19 cellular contexts compared by ENCODE assay signal in the genomic region with DNA sequence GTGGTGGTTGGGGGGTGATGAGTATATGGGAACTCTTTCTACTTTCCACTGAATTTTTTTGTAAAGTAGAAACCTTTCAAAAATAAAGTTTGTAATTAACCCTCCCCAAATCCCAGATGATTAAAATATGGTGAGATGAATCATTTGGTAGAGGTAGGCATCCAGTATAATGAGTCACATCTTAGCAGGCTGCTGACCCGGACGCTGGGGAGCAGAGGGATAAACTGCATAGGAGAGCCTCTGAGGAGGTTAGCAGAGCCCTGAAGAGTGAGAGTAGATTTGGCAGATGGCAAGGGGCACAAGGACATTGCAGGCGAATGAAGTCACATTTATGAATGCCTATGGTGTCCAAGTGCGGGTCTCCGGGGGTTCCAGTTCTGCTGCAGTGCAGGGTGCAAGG.
DNase-seq lines count a peak whose midpoint lies in the region; ATAC-seq and TF ChIP-seq lines count a peak whose summit lies in the region.
"Had no signal": no experiment of that assay in that cellular context is flagged by ENCODE, and none has a peak within 500 bp of the region (broad histone marks: within the 10 kb centered on the region; RNA-seq: fewer than 3 reads in every experiment).

No MANE protein-coding gene starts in this region.

- H4K5ac ChIP-seq in IMR-90 (ENCODE audit: low read depth, low read length) = no peak overlapping the region

- peak overlapping the region; percentile 97 for H2AK5ac ChIP-seq in IMR-90 (ENCODE audit: low read depth, low read length)

- BruUV-seq in IMR-90 (replicated peaks; lab: Mats Ljungman, UMichigan) = no TSS peak

- H2BK15ac ChIP-seq in IMR-90 (ENCODE audit: low read depth, low read length) = peak overlapping the region; percentile 87; the same call in 2 of the 3 replicates

- H3K79me2 ChIP-seq in hepatocyte = no peaks in the 10 kb centered on the region

- H3K4me1 ChIP-seq in BLaER1 treated with 17β-estradiol and CSF1 and Interleukin-3, amounts not matched to agents 10 nM and 100 nM = peaks cover 9 to 57% (median 51%) of the 10 kb centered on the region in 10 experiments; a peak in 19 of 20 replicates
- H3K4me1 ChIP-seq in IMR-90 (ENCODE audit: control insufficient read depth, insufficient read depth, low read length) (peaks cover 12% of the 10 kb centered on the region), hepatocyte (ENCODE audit: insufficient read depth) (no peaks in the 10 kb centered on the region)
- H3K4me1 ChIP-seq: BE2C, Caco-2 had no signal

- peaks cover 5% of the 10 kb centered on the region for H3K9me3 Mint-ChIP-seq in glutamatergic neuron (ENCODE audit: unreplicated experiment)

- no peak overlapping the region for H3K18ac ChIP-seq in IMR-90 (ENCODE audit: low read depth, low read length)

- no peak overlapping the region for H3K9ac ChIP-seq in BLaER1 treated with 17β-estradiol and CSF1 and Interleukin-3, amounts not matched to agents 10 nM and 100 nM
- no peak overlapping the region for H3K9ac ChIP-seq in IMR-90 (ENCODE audit: low read depth, low read length)

- H3K4me2 ChIP-seq in BLaER1 treated with 17β-estradiol and CSF1 and Interleukin-3, amounts not matched to agents 10 nM and 100 nM = peak overlapping the region in 8 of 11 experiments; percentile 68 to 95 (median 76); a peak in 16 of 22 replicates
- H3K4me2 ChIP-seq in IMR-90 (ENCODE audit: low read depth, low read length) = no peak overlapping the region
- no peak overlapping the region for H3K4me2 ChIP-seq in hepatocyte

- 88% methylated on average over 2 of the region's 5 CpGs; no CpG with 5 or more reads in 1 of the 2 experiments for WGBS in IMR-90 (ENCODE audit: extremely low coverage in 2 of 2, insufficient read length in 1 of 2), 2 experiments
- 88% methylated on average over 5 of the region's 5 CpGs for WGBS in hepatocyte (ENCODE audit: low lambda C conversion rate, missing lambda C conversion rate)

- TF ChIP-seq CTCF in IMR-90 (conservative IDR thresholded peaks at IDR 0.05; ENCODE audit: low read depth, low read length) = no peak
- TF ChIP-seq CTCF in glutamatergic neuron (IDR thresholded peaks at IDR 0.05; ENCODE audit: partially characterized antibody, unreplicated experiment) = no peak
- TF ChIP-seq CTCF in hepatocyte (IDR thresholded peaks at IDR 0.05; ENCODE audit: poor library complexity) = no peak

- H2AFZ ChIP-seq in IMR-90 (replicated peaks; ENCODE audit: low read length, poor library complexity) (peak overlapping the region; percentile 47), hepatocyte (no peak overlapping the region)

- H2BK5ac ChIP-seq in IMR-90 (ENCODE audit: low read depth, low read length, poor library complexity, severe bottlenecking) = peak overlapping the region; percentile 43

- no peaks in the 10 kb centered on the region; a peak in 1 of 22 replicates for H3K27me3 ChIP-seq in BLaER1 treated with 17β-estradiol and CSF1 and Interleukin-3, amounts not matched to agents 10 nM and 100 nM
- H3K27me3 ChIP-seq in IMR-90 (ENCODE audit: control insufficient read depth, insufficient read depth, low read length) (no peaks in the 10 kb centered on the region), hepatocyte (no peaks in the 10 kb centered on the region)
- H3K27me3 ChIP-seq: BE2C had no signal

- peak overlapping the region; percentile 33 for H3K27ac Mint-ChIP-seq in glutamatergic neuron (ENCODE audit: unreplicated experiment)
- H3K27ac Mint-ChIP-seq: CD4-positive, CD25-positive, alpha-beta regulatory T cell; CD8-positive, alpha-beta T cell; HFFc6 had no signal

- TF ChIP-seq POLR2A in IMR-90 (IDR thresholded peaks at IDR 0.05; ENCODE audit: low read depth, low read length) = no peak

- no peak overlapping the region for H3K14ac ChIP-seq in IMR-90 (replicated peaks; ENCODE audit: low read depth, low read length)

- H3K79me1 ChIP-seq in IMR-90 (ENCODE audit: low read depth in 1 of 2, low read length in 2 of 2) = no peaks in the 10 kb centered on the region

- H3K4ac ChIP-seq in IMR-90 (ENCODE audit: low read depth, low read length) = peak overlapping the region; percentile 82

- in situ Hi-C loops in IMR-90 (cut with MboI; ENCODE audit: low sequenced_read_pairs) = loop anchor here (25.0 kb wide), 1 partner anchor 1348 kb away; no protein-coding TSS in a partner anchor

- peak overlapping the region; percentile 36; the same call in 1 of the 2 replicates for H4K91ac ChIP-seq in IMR-90 (ENCODE audit: insufficient read depth, low read depth, low read length)

- peak overlapping the region; percentile 88 for H2BK120ac ChIP-seq in IMR-90 (ENCODE audit: low read depth, low read length)

- H2BK20ac ChIP-seq in IMR-90 (ENCODE audit: low read depth, low read length) = peak overlapping the region; percentile 85

- intact Hi-C loops in IMR-90 (cut with micrococcal nuclease) = no loop called here
- intact Hi-C loops in posterior vena cava (cut with DNase I) = no loop called here

- H4K20me1 ChIP-seq in BLaER1 treated with 17β-estradiol and CSF1 and Interleukin-3, amounts not matched to agents 10 nM and 100 nM = no peaks in the 10 kb centered on the region
- H4K20me1 ChIP-seq in IMR-90 (ENCODE audit: insufficient read depth, low read length) (no peaks in the 10 kb centered on the region), hepatocyte (ENCODE audit: insufficient read depth, poor library complexity, severe bottlenecking) (no peaks in the 10 kb centered on the region)

- dilution Hi-C loops in IMR-90 (cut with HindIII; ENCODE audit: low sequenced_read_pairs, unreplicated experiment) = no loop called here

- TF ChIP-seq RAD21 in IMR-90 (IDR thresholded peaks at IDR 0.05; ENCODE audit: low read length) = no peak

- H2AK9ac ChIP-seq in IMR-90 (replicated peaks; ENCODE audit: low read depth, low read length, poor library complexity) = no peak overlapping the region

- no peak overlapping the region for H3K23ac ChIP-seq in IMR-90 (ENCODE audit: low read depth, low read length)

- H3K4me3 Mint-ChIP-seq in glutamatergic neuron (ENCODE audit: unreplicated experiment) = no peak overlapping the region
- H3K4me3 Mint-ChIP-seq: CD4-positive, CD25-positive, alpha-beta regulatory T cell; CD8-positive, alpha-beta T cell; H9; HFFc6 had no signal

- H3K4me1 Mint-ChIP-seq in glutamatergic neuron (ENCODE audit: low read depth, unreplicated experiment) = peaks cover 17% of the 10 kb centered on the region
- H3K4me1 Mint-ChIP-seq: CD4-positive, CD25-positive, alpha-beta regulatory T cell; H9 had no signal

- H4K8ac ChIP-seq in IMR-90 (ENCODE audit: low read depth in 2 of 2, low read length in 2 of 2) = peak overlapping the region in 1 of 2 experiments; percentile 51; a peak in 2 of 4 replicates

- H3K56ac ChIP-seq in IMR-90 (ENCODE audit: extremely low read depth, insufficient read depth, low read length) = no peak overlapping the region

- CTCF ChIA-PET in IMR-90 (lab: Yijun Ruan, JAX) = interaction anchor here (0.6 kb wide), 1 partner anchor 241 kb away, joined by 4 read pairs; no protein-coding TSS in a partner anchor

- peak overlapping the region in 4 of 11 experiments; percentile 57 to 72 (median 66); a peak in 4 of 22 replicates for H3K27ac ChIP-seq in BLaER1 treated with 17β-estradiol and CSF1 and Interleukin-3, amounts not matched to agents 10 nM and 100 nM
- H3K27ac ChIP-seq in IMR-90 (ENCODE audit: insufficient read depth, low read length) (no peak overlapping the region), hepatocyte (no peak overlapping the region)
- H3K27ac ChIP-seq: C4-2B had no signal

- H3K9me3 ChIP-seq in BLaER1 treated with 17β-estradiol and CSF1 and Interleukin-3, amounts not matched to agents 10 nM and 100 nM (replicated peaks in 1 of 11) = peaks cover 13 to 40% (median 35%) of the 10 kb centered on the region in 11 experiments
- H3K9me3 ChIP-seq in IMR-90 (ENCODE audit: control insufficient read depth, insufficient read depth, low read length) = no peaks in the 10 kb centered on the region
- H3K9me3 ChIP-seq in hepatocyte (ENCODE audit: low read depth) = no peaks in the 10 kb centered on the region
- H3K9me3 ChIP-seq: BE2C had no signal

- no peaks in the 10 kb centered on the region for H3K27me3 Mint-ChIP-seq in glutamatergic neuron (ENCODE audit: unreplicated experiment)
- H3K27me3 Mint-ChIP-seq: CD4-positive, CD25-positive, alpha-beta regulatory T cell had no signal

- ATAC-seq in IMR-90 (ENCODE audit: low read depth) = peak; percentile 69
- ATAC-seq in GM18498 (IDR thresholded peaks at IDR 0.05; ENCODE audit: unreplicated experiment) = no peak
- ATAC-seq: CD8-positive, alpha-beta T cell; GM12878 had no signal

- H3K36me3 Mint-ChIP-seq in glutamatergic neuron (ENCODE audit: unreplicated experiment) = peaks cover 9% of the 10 kb centered on the region
- H3K36me3 Mint-ChIP-seq: CD4-positive, CD25-positive, alpha-beta regulatory T cell; CD8-positive, alpha-beta T cell had no signal

- no peaks in the 10 kb centered on the region for H3K9me2 ChIP-seq in hepatocyte (replicated peaks; ENCODE audit: insufficient read depth)

- POLR2A ChIA-PET in IMR-90 (lab: Charles Lee; ENCODE audit: unreplicated experiment) = no interaction called here

- peaks cover 5% of the 10 kb centered on the region; the same call in 1 of the 2 replicates for H3K9me1 ChIP-seq in IMR-90 (ENCODE audit: insufficient read depth, low read length)

- no peaks in the 10 kb centered on the region; a peak in 1 of 22 replicates for H3K36me3 ChIP-seq in BLaER1 treated with 17β-estradiol and CSF1 and Interleukin-3, amounts not matched to agents 10 nM and 100 nM
- H3K36me3 ChIP-seq in IMR-90 (ENCODE audit: control insufficient read depth, insufficient read depth, low read length) = no peaks in the 10 kb centered on the region
- H3K36me3 ChIP-seq in hepatocyte (replicated peaks; ENCODE audit: insufficient read depth, low read depth) = no peaks in the 10 kb centered on the region
- H3K36me3 ChIP-seq: BE2C had no signal

- no peak overlapping the region for H3K4me3 ChIP-seq in BLaER1 treated with 17β-estradiol and CSF1 and Interleukin-3, amounts not matched to agents 10 nM and 100 nM
- H3K4me3 ChIP-seq in IMR-90 (ENCODE audit: insufficient read depth, low read depth, low read length) (no peak overlapping the region), hepatocyte (no peak overlapping the region)
- H3K4me3 ChIP-seq: GM12878 had no signal

- DNase-seq in IMR-90 (peak; percentile 53), glutamatergic neuron (no peak), posterior vena cava (ENCODE audit: low spot score) (peak; percentile 52), hepatocyte (ENCODE audit: low spot score) (no peak), HCEC 1CT (no peak), kidney tubule cell (ENCODE audit: low spot score) (no peak)
- DNase-seq: AML-193; BE2C; Caco-2; CD4-positive, CD25-positive, alpha-beta regulatory T cell; CD8-positive, alpha-beta T cell; DMS153; DND-41; H9; HFFc6 had no signal

TF ChIP-seq in IMR-90, 13 proteins besides CTCF, POLR2A, EP300 and RAD21:
- no peak for TF ChIP-seq CEBPB (IDR thresholded peaks at IDR 0.05; ENCODE audit: low read depth, low read length)
- peak; percentile 35; the same call in 1 of the 2 replicates for TF ChIP-seq FOS (IDR thresholded peaks at IDR 0.05; ENCODE audit: low read depth, low read length)
- no peak for TF ChIP-seq RCOR1 (IDR thresholded peaks at IDR 0.05; ENCODE audit: insufficient replicate concordance, low read length)
- no peak for TF ChIP-seq CHD1 (IDR thresholded peaks at IDR 0.05; ENCODE audit: low read depth, low read length)

Comparison
In these comparisons a context has a peak if more than half of its experiments do, and no peak if none do; other contexts are left out.
1. H3K4me2 ChIP-seq: peak in BLaER1 treated with 17β-estradiol and CSF1 and Interleukin-3, amounts not matched to agents 10 nM and 100 nM (8 of 11); none in IMR-90 (single experiment) and hepatocyte (single experiment).
2. DNase-seq: peak in IMR-90 (single experiment) and posterior vena cava (single experiment); none in glutamatergic neuron (single experiment), hepatocyte (single experiment), HCEC 1CT (single experiment) and kidney tubule cell (single experiment).